In the genomic region with DNA sequence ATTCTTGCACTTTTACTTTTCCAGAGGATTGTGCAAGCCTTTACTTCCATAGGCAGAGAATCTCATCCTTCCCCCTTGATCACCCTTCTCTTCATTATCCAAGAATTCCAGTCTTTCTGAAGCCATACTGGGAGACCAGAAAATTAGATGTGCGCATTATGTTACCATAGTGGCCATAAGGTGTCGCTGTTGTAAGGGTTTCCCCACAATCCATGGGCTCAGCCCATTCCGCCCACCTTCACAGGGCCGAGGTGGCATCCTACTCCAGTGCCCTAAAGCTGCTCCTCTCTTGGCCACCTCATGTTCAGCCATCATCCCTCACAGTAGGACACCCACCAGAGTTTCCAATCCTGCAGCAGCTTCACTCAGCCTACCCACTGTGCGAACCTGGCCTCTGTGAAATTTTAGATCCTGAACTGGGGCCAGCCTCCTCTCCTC, we compare ENCODE assay signal across 8 cellular contexts. TPM values are rescaled to one million over a fixed set of nuclear protein-coding genes. Genes with fewer than 3 reads are reported as not detected.
DNase-seq lines count a peak whose midpoint lies in the region; ATAC-seq and TF ChIP-seq lines count a peak whose summit lies in the region.

No MANE protein-coding gene starts in this region.

- intact Hi-C loops in mammary epithelial cell (cut with micrococcal nuclease) (loop anchor here (1.0 kb wide), 2 partner anchors 69 to 274 kb away; no protein-coding TSS in a partner anchor), tibial artery (cut with DNase I; ENCODE audit: low total_unique reads) (loop anchor here (10.0 kb wide), 1 partner anchor 275 kb away; no protein-coding TSS in a partner anchor)

- no peak overlapping the region for H3K9ac ChIP-seq in mammary epithelial cell (ENCODE audit: insufficient read depth, low read length)
- no peak overlapping the region for H3K9ac ChIP-seq in liver (ENCODE audit: low read depth in 1 of 2, low read length in 2 of 2)

- no peak overlapping the region for H2AFZ ChIP-seq in mammary epithelial cell (ENCODE audit: low read depth, low read length)

- H3K79me2 ChIP-seq in mammary epithelial cell (ENCODE audit: insufficient read depth, low read length) = peaks cover under 1% of the 10 kb centered on the region

- H3K36me3 ChIP-seq in GM06990 (ENCODE audit: control insufficient read depth, insufficient read depth, low read length) = peaks cover 22% of the 10 kb centered on the region
- peaks cover 23% of the 10 kb centered on the region for H3K36me3 ChIP-seq in mammary epithelial cell (ENCODE audit: insufficient read depth, low read length)
- H3K36me3 ChIP-seq in liver (ENCODE audit: control insufficient read depth in 4 of 4, insufficient read depth in 3 of 4, low read depth in 1 of 4, low read length in 3 of 4) = peaks cover 4 to 30% (median 13%) of the 10 kb centered on the region in 4 donors
- peaks cover 34 to 72% (median 71%) of the 10 kb centered on the region in 3 donors for H3K36me3 ChIP-seq in tibial artery

- BruUV-seq in mammary epithelial cell (replicated peaks; lab: Mats Ljungman, UMichigan) = no TSS peak

- no peak overlapping the region for H3K4me3 ChIP-seq in GM06990 (replicated peaks; ENCODE audit: low read depth, low read length)
- H3K4me3 ChIP-seq in mammary epithelial cell (replicated peaks in 1 of 3; ENCODE audit: insufficient read depth in 1 of 3, low read depth in 2 of 3, low read length in 3 of 3) = no peak overlapping the region
- no peak overlapping the region for H3K4me3 ChIP-seq in liver (ENCODE audit: low read depth in 1 of 3, low read length in 3 of 3)
- no peak overlapping the region for H3K4me3 ChIP-seq in tibial artery

- CTCF ChIA-PET in mammary epithelial cell (lab: Charles Lee; ENCODE audit: low non-redundant PET) = no interaction called here

- ATAC-seq in HG03571 (IDR thresholded peaks at IDR 0.05; ENCODE audit: unreplicated experiment) (no peak), HG03039 (IDR thresholded peaks at IDR 0.05; ENCODE audit: unreplicated experiment) (no peak)

- H3K9me3 ChIP-seq in mammary epithelial cell (replicated peaks; ENCODE audit: insufficient read depth, low read length) = no peaks in the 10 kb centered on the region
- no peaks in the 10 kb centered on the region for H3K9me3 ChIP-seq in liver (ENCODE audit: control insufficient read depth in 4 of 4, low read length in 3 of 4)
- no peaks in the 10 kb centered on the region for H3K9me3 ChIP-seq in tibial artery

- no peaks in the 10 kb centered on the region for H4K20me1 ChIP-seq in mammary epithelial cell (ENCODE audit: insufficient read depth, low read length)

- WGBS in mammary epithelial cell (ENCODE audit: low coverage, missing lambda C conversion rate) = 39% methylated on average over 4 of the region's 5 CpGs
- WGBS in liver = 66% methylated on average over 5 of the region's 5 CpGs

- no peaks in the 10 kb centered on the region for H3K27me3 ChIP-seq in GM06990 (replicated peaks; ENCODE audit: control insufficient read depth, insufficient read depth, low read length)
- H3K27me3 ChIP-seq in mammary epithelial cell (ENCODE audit: insufficient read depth, low read length) = no peaks in the 10 kb centered on the region
- H3K27me3 ChIP-seq in liver (ENCODE audit: control insufficient read depth in 4 of 4, insufficient read depth in 4 of 4, low read length in 3 of 4) = no peaks in the 10 kb centered on the region
- H3K27me3 ChIP-seq in tibial artery = no peaks in the 10 kb centered on the region

- H3K27ac ChIP-seq in 22Rv1 (no peak overlapping the region), mammary epithelial cell (ENCODE audit: insufficient read depth, low read depth, low read length) (no peak overlapping the region), liver (ENCODE audit: low read depth in 1 of 2, low read length in 2 of 2) (no peak overlapping the region), tibial artery (peak overlapping the region in 1 of 2 donors; percentile 30)

- TF ChIP-seq RAD21 in liver (IDR thresholded peaks at IDR 0.05) = peak; percentile 80 to 82

- dilution Hi-C loops in mammary epithelial cell (cut with HindIII; ENCODE audit: low sequenced_read_pairs) = loop anchor here (10.0 kb wide), 1 partner anchor 265 kb away; no protein-coding TSS in a partner anchor

- in situ Hi-C loops in mammary epithelial cell (cut with MboI; ENCODE audit: low sequenced_read_pairs in 2 of 2) = loop anchor here (5.0 to 10.0 kb wide), 4 partner anchors 72 to 275 kb away; no protein-coding TSS in a partner anchor

- TF ChIP-seq CTCF in 22Rv1 (IDR thresholded peaks at IDR 0.05) (peak; percentile 81), GM06990 (IDR thresholded peaks at IDR 0.05; ENCODE audit: insufficient read depth, low read length, poor library complexity, severe bottlenecking) (peak; percentile 72), mammary epithelial cell (conservative IDR thresholded peaks at IDR 0.05 in 1 of 2, IDR thresholded peaks at IDR 0.05 in 1 of 2; ENCODE audit: extremely low read depth in 1 of 2, insufficient read depth in 1 of 2, low read depth in 1 of 2, low read length in 2 of 2) (peak; percentile 71 to 72), liver (IDR thresholded peaks at IDR 0.05; ENCODE audit: low read depth, low read length, missing input control) (peak; percentile 57), tibial artery (IDR thresholded peaks at IDR 0.05) (peak; percentile 55 to 60)

- no peak for DNase-seq in GM06990 (ENCODE audit: extremely low read depth, insufficient read length)
- peak; percentile 5 for DNase-seq in NOMO-1 treated with DMSO at 0.1 percent for 48 hours (lab: John Stamatoyannopoulos, UW; ENCODE audit: unreplicated experiment)
- DNase-seq in mammary epithelial cell = peak; percentile 33
- no peak for DNase-seq in tibial artery

- H3K4me1 ChIP-seq in mammary epithelial cell (ENCODE audit: insufficient read depth, low read length) (peaks cover 19% of the 10 kb centered on the region), liver (ENCODE audit: control insufficient read depth in 4 of 4, insufficient read depth in 4 of 4, low read length in 3 of 4) (peaks cover 6 to 23% (median 15%) of the 10 kb centered on the region in 4 donors), tibial artery (peaks cover 0 to 76% (median 27%) of the 10 kb centered on the region in 4 donors)

- no peak overlapping the region for H3K4me2 ChIP-seq in mammary epithelial cell (ENCODE audit: insufficient read depth, low read depth, low read length)

TF ChIP-seq in liver, 16 proteins besides CTCF, POLR2A, EP300 and RAD21:
- TF ChIP-seq SP1 (IDR thresholded peaks at IDR 0.05) (no peak), TAF1 (conservative IDR thresholded peaks at IDR 0.05) (no peak), EGR1 (IDR thresholded peaks at IDR 0.05; ENCODE audit: low read depth in 2 of 2) (no peak)
- TF ChIP-seq, protein P1, sequence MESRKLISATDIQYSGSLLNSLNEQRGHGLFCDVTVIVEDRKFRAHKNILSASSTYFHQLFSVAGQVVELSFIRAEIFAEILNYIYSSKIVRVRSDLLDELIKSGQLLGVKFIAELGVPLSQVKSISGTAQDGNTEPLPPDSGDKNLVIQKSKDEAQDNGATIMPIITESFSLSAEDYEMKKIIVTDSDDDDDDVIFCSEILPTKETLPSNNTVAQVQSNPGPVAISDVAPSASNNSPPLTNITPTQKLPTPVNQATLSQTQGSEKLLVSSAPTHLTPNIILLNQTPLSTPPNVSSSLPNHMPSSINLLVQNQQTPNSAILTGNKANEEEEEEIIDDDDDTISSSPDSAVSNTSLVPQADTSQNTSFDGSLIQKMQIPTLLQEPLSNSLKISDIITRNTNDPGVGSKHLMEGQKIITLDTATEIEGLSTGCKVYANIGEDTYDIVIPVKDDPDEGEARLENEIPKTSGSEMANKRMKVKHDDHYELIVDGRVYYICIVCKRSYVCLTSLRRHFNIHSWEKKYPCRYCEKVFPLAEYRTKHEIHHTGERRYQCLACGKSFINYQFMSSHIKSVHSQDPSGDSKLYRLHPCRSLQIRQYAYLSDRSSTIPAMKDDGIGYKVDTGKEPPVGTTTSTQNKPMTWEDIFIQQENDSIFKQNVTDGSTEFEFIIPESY (IDR thresholded peaks at IDR 0.05) = no peak

RNA-seq across cellular contexts. Expression of a gene that starts 35.0 kb away (rescaled TPM):
- total RNA-seq in mammary epithelial cell (10 to 100 TPM; 22.6 to 74.2 TPM), liver (10 to 100 TPM; 46.3 to 73.3 TPM)
- polyA plus RNA-seq in mammary epithelial cell (33.6 TPM), liver (100 to 1,000 TPM; 118 to 162 TPM)
- polyA minus RNA-seq in mammary epithelial cell = 27.1 TPM

RNA-seq across cellular contexts. Expression of a gene that starts 37.1 kb away (rescaled TPM):
- total RNA-seq in mammary epithelial cell (100 to 1,000 TPM; 236 to 275 TPM), liver (100 to 1,000 TPM; 120 to 134 TPM)
- polyA plus RNA-seq in mammary epithelial cell (193 TPM), liver (100 to 1,000 TPM in 1 of 2 donors, 10 to 100 TPM in 1; 67.5 to 127 TPM)
- 163 TPM for polyA minus RNA-seq in mammary epithelial cell

Comparison
In these comparisons a context has a peak if more than half of its experiments do, and no peak if none do; other contexts are left out.
1. DNase-seq: peak in NOMO-1 treated with DMSO at 0.1 percent for 48 hours (single experiment) and mammary epithelial cell (single experiment); none in GM06990 (single experiment) and tibial artery (0 of 2).
2. Peak in every context shown above with its lines, with median percentiles within 50 percentile points of each other: CTCF ChIP-seq.